Comparison of ENCODE assay signal across 1 cellular context in genomic region chr1:41742219-41742618, GRCh38.
TF ChIP-seq lines count a peak whose summit lies in the region.

No MANE protein-coding gene starts in this region.

TF ChIP-seq in GM23338, 12 proteins besides CTCF, POLR2A, EP300 and RAD21 (continued from another document):
- no peak for TF ChIP-seq STAT1 (IDR thresholded peaks at IDR 0.05; ENCODE audit: unreplicated experiment)
- no peak for TF ChIP-seq REST (IDR thresholded peaks at IDR 0.05; ENCODE audit: unreplicated experiment)
